ENCODE assay signal across 8 cellular contexts in the genomic region with DNA sequence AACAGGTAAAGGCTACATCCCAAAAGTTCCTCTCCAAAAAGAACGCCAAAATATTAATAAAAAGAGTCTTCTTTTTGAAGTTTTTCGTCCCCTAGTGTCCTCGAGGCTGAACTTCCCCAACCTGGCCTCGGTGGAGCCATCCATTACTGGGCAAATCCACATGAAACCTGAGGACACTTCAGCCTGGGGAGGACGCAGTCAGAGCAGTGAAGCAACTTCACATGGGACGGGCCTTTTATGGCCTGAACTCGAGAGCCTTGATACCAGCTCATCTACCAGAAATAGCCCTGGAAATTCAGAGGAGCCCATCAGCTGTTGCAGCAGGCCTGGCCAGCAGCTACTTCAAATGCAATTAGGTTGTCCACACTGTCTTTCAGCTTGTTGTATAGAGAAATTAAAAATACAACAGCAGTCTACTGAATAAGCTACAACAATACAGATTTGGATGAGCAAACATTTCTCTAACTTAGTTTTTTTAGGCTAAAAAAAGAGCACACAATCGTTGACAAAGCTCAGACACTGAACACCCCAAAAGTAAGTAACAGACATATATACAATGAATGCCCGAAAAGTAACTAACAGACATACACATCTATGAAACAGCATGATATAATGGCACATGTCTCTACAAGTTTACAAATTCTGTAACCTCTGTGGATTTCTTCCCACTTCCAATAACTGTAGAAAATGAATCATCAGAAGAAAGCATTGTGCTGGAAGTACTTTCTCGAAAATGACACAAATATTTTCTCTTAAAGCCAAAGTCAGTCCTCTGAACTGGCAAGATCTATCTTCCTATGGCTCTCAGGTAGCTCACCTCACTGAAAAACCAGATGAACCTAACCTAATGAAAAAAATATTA. TPM values are rescaled to one million over a fixed set of nuclear protein-coding genes. Genes with fewer than 3 reads are reported as not detected.
A peak's percentile ranks its signal among the peaks of the same experiment; 100 is the strongest.
DNase-seq lines count a peak whose midpoint lies in the region; ATAC-seq and TF ChIP-seq lines count a peak whose summit lies in the region.

A gene with protein sequence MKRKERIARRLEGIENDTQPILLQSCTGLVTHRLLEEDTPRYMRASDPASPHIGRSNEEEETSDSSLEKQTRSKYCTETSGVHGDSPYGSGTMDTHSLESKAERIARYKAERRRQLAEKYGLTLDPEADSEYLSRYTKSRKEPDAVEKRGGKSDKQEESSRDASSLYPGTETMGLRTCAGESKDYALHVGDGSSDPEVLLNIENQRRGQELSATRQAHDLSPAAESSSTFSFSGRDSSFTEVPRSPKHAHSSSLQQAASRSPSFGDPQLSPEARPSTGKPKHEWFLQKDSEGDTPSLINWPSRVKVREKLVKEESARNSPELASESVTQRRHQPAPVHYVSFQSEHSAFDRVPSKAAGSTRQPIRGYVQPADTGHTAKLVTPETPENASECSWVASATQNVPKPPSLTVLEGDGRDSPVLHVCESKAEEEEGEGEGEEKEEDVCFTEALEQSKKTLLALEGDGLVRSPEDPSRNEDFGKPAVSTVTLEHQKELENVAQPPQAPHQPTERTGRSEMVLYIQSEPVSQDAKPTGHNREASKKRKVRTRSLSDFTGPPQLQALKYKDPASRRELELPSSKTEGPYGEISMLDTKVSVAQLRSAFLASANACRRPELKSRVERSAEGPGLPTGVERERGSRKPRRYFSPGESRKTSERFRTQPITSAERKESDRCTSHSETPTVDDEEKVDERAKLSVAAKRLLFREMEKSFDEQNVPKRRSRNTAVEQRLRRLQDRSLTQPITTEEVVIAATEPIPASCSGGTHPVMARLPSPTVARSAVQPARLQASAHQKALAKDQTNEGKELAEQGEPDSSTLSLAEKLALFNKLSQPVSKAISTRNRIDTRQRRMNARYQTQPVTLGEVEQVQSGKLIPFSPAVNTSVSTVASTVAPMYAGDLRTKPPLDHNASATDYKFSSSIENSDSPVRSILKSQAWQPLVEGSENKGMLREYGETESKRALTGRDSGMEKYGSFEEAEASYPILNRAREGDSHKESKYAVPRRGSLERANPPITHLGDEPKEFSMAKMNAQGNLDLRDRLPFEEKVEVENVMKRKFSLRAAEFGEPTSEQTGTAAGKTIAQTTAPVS (N-terminal part only) (minus strand): TSS at position 208 of the 862 bp plus-strand sequence. CDS start 79,913 bp downstream, outside the sequence.

- intact Hi-C loops in activated CD4-positive, alpha-beta T cell treated with anti-CD3 and anti-CD28 coated beads, Interleukin-2, amount 10 ng/mL, durations not matched to agents 24 days and 14 days (cut with micrococcal nuclease): loop anchor here (5.0 kb wide), 1 partner anchor 102 kb away; no protein-coding TSS in a partner anchor
- intact Hi-C loops in left ventricle myocardium inferior (cut with micrococcal nuclease): no loop called here
- intact Hi-C loops in sciatic nerve (cut with DNase I): no loop called here

- peak within 1 kb of the TSS; percentile 64 for H3K4me3 ChIP-seq in left ventricle myocardium inferior

- peak; percentile 40 for TF ChIP-seq CTCF in left ventricle myocardium inferior (IDR thresholded peaks at IDR 0.05; ENCODE audit: borderline replicate concordance)

- H3K27me3 ChIP-seq in left ventricle myocardium inferior (ENCODE audit: low read depth): no peaks in the 10 kb centered on the region

- no peaks in the 10 kb centered on the region for H3K9me3 ChIP-seq in left ventricle myocardium inferior (replicated peaks)

- DNase-seq in activated CD4-positive, alpha-beta T cell treated with anti-CD3 and anti-CD28 coated beads, Interleukin-2, amount 10 ng/mL, durations not matched to agents 24 days and 14 days: no peak
- DNase-seq in activated CD4-positive, alpha-beta T cell treated with anti-CD3 and anti-CD28 coated beads for 4 hours: no peak
- DNase-seq in left ventricle myocardium inferior (peak; percentile 64), sciatic nerve (ENCODE audit: low spot score) (no peak), NCI-H2107 treated with DMSO at 0.1 percent for 48 hours (lab: John Stamatoyannopoulos, UW; ENCODE audit: unreplicated experiment) (no peak), NCI-H146 (lab: John Stamatoyannopoulos, UW) (no peak)

- H3K27ac ChIP-seq in left ventricle myocardium inferior (replicated peaks): peak within 1 kb of the TSS; percentile 89

- peaks cover 41% of the 10 kb centered on the region for H3K4me1 ChIP-seq in left ventricle myocardium inferior

- ATAC-seq in activated T-helper 17 cell treated with anti-CD3 and anti-CD28 coated beads, Interleukin-2, amount 50 U/mL, for 72 hours (replicated peaks): peak; percentile 25
- peak; percentile 91 for ATAC-seq in sciatic nerve
- no peak for ATAC-seq in GM21576 (IDR thresholded peaks at IDR 0.05; ENCODE audit: unreplicated experiment)

- H3K4me1 Mint-ChIP-seq in activated CD4-positive, alpha-beta T cell treated with anti-CD3 and anti-CD28 coated beads, Interleukin-2, amount 10 ng/mL, durations not matched to agents 24 days and 14 days: peaks cover 29% of the 10 kb centered on the region
- H3K4me1 Mint-ChIP-seq in activated T-helper 17 cell treated with anti-CD3 and anti-CD28 coated beads, Interleukin-2, amount 50 U/mL, for 72 hours: peaks cover 43% of the 10 kb centered on the region

- H3K4me3 Mint-ChIP-seq in activated CD4-positive, alpha-beta T cell treated with anti-CD3 and anti-CD28 coated beads, Interleukin-2, amount 10 ng/mL, durations not matched to agents 24 days and 14 days: peak within 1 kb of the TSS; percentile 32
- H3K4me3 Mint-ChIP-seq in activated T-helper 17 cell treated with anti-CD3 and anti-CD28 coated beads, Interleukin-2, amount 50 U/mL, for 72 hours: peak within 1 kb of the TSS; percentile 70

- H3K9me3 Mint-ChIP-seq in activated CD4-positive, alpha-beta T cell treated with anti-CD3 and anti-CD28 coated beads, Interleukin-2, amount 10 ng/mL, durations not matched to agents 24 days and 14 days: peaks cover 5% of the 10 kb centered on the region
- no peaks in the 10 kb centered on the region for H3K9me3 Mint-ChIP-seq in activated T-helper 17 cell treated with anti-CD3 and anti-CD28 coated beads, Interleukin-2, amount 50 U/mL, for 72 hours

- H3K36me3 ChIP-seq in left ventricle myocardium inferior: no peaks in the 10 kb centered on the region

- no peak within 1 kb of the TSS for H3K27ac Mint-ChIP-seq in activated CD4-positive, alpha-beta T cell treated with anti-CD3 and anti-CD28 coated beads, Interleukin-2, amount 10 ng/mL, durations not matched to agents 24 days and 14 days
- peak within 1 kb of the TSS; percentile 87 for H3K27ac Mint-ChIP-seq in activated T-helper 17 cell treated with anti-CD3 and anti-CD28 coated beads, Interleukin-2, amount 50 U/mL, for 72 hours

- H3K36me3 Mint-ChIP-seq in activated CD4-positive, alpha-beta T cell treated with anti-CD3 and anti-CD28 coated beads, Interleukin-2, amount 10 ng/mL, durations not matched to agents 24 days and 14 days (ENCODE audit: low read depth): peaks cover 3% of the 10 kb centered on the region
- H3K36me3 Mint-ChIP-seq in activated T-helper 17 cell treated with anti-CD3 and anti-CD28 coated beads, Interleukin-2, amount 50 U/mL, for 72 hours (ENCODE audit: low read depth): no peaks in the 10 kb centered on the region

- no peaks in the 10 kb centered on the region for H3K27me3 Mint-ChIP-seq in activated CD4-positive, alpha-beta T cell treated with anti-CD3 and anti-CD28 coated beads, Interleukin-2, amount 10 ng/mL, durations not matched to agents 24 days and 14 days
- no peaks in the 10 kb centered on the region for H3K27me3 Mint-ChIP-seq in activated T-helper 17 cell treated with anti-CD3 and anti-CD28 coated beads, Interleukin-2, amount 50 U/mL, for 72 hours

RNA-seq across cellular contexts. Expression of the gene that starts here (rescaled TPM):
- 8.6 and 10.1 TPM in 2 replicates for total RNA-seq in activated CD4-positive, alpha-beta T cell treated with anti-CD3 and anti-CD28 coated beads, Interleukin-2, amount 10 ng/mL, durations not matched to agents 24 days and 14 days
- total RNA-seq in activated T-helper 17 cell treated with anti-CD3 and anti-CD28 coated beads, Interleukin-2, amount 50 U/mL, for 72 hours: 10 to 100 TPM; 10.7 to 16.2 TPM
- total RNA-seq in left ventricle myocardium inferior: 403 TPM
- total RNA-seq in sciatic nerve: 34.5 TPM

Comparison
In these comparisons a context has a peak if more than half of its experiments do, and no peak if none do; other contexts are left out.
1. RNA of the gene that starts here (total RNA-seq): 403 TPM in left ventricle myocardium inferior (single experiment); 34.5 TPM in sciatic nerve (single experiment), 10.7 to 16.2 TPM in activated T-helper 17 cell treated with anti-CD3 and anti-CD28 coated beads, Interleukin-2, amount 50 U/mL, for 72 hours and 8.6 to 10.1 TPM in activated CD4-positive, alpha-beta T cell treated with anti-CD3 and anti-CD28 coated beads, Interleukin-2, amount 10 ng/mL, durations not matched to agents 24 days and 14 days; every median in the first group is over 10 times any median in the second.